9 cellular contexts compared by ENCODE assay signal in genomic region chrX:134396174-134396573, GRCh38. TPM values are rescaled to one million over a fixed set of nuclear protein-coding genes. Genes with fewer than 3 reads are reported as not detected.
DNase-seq lines count a peak whose midpoint lies in the region; ATAC-seq, FAIRE-seq and TF ChIP-seq lines count a peak whose summit lies in the region.
"Had no signal": no experiment of that assay in that cellular context is flagged by ENCODE, and none has a peak within 500 bp of the region (broad histone marks: within the 10 kb centered on the region; RNA-seq: fewer than 3 reads in every experiment).

No MANE protein-coding gene starts in this region.

- FAIRE-seq in A549 (lab: Jason Lieb, UNC): peak; percentile 96

- TF ChIP-seq CTCF in A549 (IDR thresholded peaks at IDR 0.05) (peak; percentile 75), GM12864 (IDR thresholded peaks at IDR 0.05; ENCODE audit: low read depth, low read length, missing control alignments) (peak; percentile 42), gastroesophageal sphincter (IDR thresholded peaks at IDR 0.05) (peak; percentile 38 to 68 (median 53))

- peaks cover 0 to 12% of the 10 kb centered on the region in 2 donors for H3K36me3 ChIP-seq in gastroesophageal sphincter

- no peaks in the 10 kb centered on the region for H3K4me1 Mint-ChIP-seq in stimulated activated naive B cell treated with anti-CD40 and anti-IgM and Interleukin-4, amounts not matched to agents 10 μg/mL and 1 μg/mL and 100 μg/mL, for 72 hours

- 63% methylated on average over 1 of the region's 1 CpG for WGBS in A549 (ENCODE audit: missing lambda C conversion rate)
- 27 to 50% methylated on average over 1 of the region's 1 CpG for WGBS in gastroesophageal sphincter (ENCODE audit: low coverage in 1 of 2), 2 donors

- H3K27me3 Mint-ChIP-seq in stimulated activated naive B cell treated with anti-CD40 and anti-IgM and Interleukin-4, amounts not matched to agents 10 μg/mL and 1 μg/mL and 100 μg/mL, for 72 hours: no peaks in the 10 kb centered on the region
- H3K27me3 Mint-ChIP-seq: activated naive CD8-positive, alpha-beta T cell had no signal

- H3K4me2 ChIP-seq in A549: no peak overlapping the region

- intact Hi-C loops in left colon (cut with DNase I, micrococcal nuclease): no loop called here

- H3K4me3 ChIP-seq in A549: no peak overlapping the region
- no peak overlapping the region for H3K4me3 ChIP-seq in GM12864 (ENCODE audit: low read depth, low read length)
- H3K4me3 ChIP-seq in gastroesophageal sphincter: no peak overlapping the region

- H3K27me3 ChIP-seq in gastroesophageal sphincter: no peaks in the 10 kb centered on the region

- H3K36me3 Mint-ChIP-seq in stimulated activated naive B cell treated with anti-CD40 and anti-IgM and Interleukin-4, amounts not matched to agents 10 μg/mL and 1 μg/mL and 100 μg/mL, for 72 hours: peaks cover 7 to 20% of the 10 kb centered on the region in 2 donors

- H3K27ac ChIP-seq in A549: no peak overlapping the region
- H3K27ac ChIP-seq in gastroesophageal sphincter: no peak overlapping the region

- peak; percentile 59 to 62; a peak in 4 of 5 replicates for TF ChIP-seq RAD21 in A549 (conservative IDR thresholded peaks at IDR 0.05 in 1 of 2, IDR thresholded peaks at IDR 0.05 in 1 of 2)

- H3K4me3 Mint-ChIP-seq in stimulated activated naive B cell treated with anti-CD40 and anti-IgM and Interleukin-4, amounts not matched to agents 10 μg/mL and 1 μg/mL and 100 μg/mL, for 72 hours: no peak overlapping the region
- H3K4me3 Mint-ChIP-seq: activated naive CD8-positive, alpha-beta T cell had no signal

- ATAC-seq in A549 (0 out of 6 replicates have a peak, but pooled peaks of 1 of the 2 experiments have one; percentile 43), gastroesophageal sphincter (no peak), left colon (no peak)
- no peak for ATAC-seq in stimulated activated naive B cell treated with anti-CD40 and anti-IgM and Interleukin-4, amounts not matched to agents 10 μg/mL and 1 μg/mL and 100 μg/mL, for 72 hours (replicated peaks)

- TF ChIP-seq POLR2A in A549 (IDR thresholded peaks at IDR 0.05; ENCODE audit: low read length) (no peak), gastroesophageal sphincter (IDR thresholded peaks at IDR 0.05) (no peak)

- H3K27ac Mint-ChIP-seq in stimulated activated naive B cell treated with anti-CD40 and anti-IgM and Interleukin-4, amounts not matched to agents 10 μg/mL and 1 μg/mL and 100 μg/mL, for 72 hours: no peak overlapping the region
- H3K27ac Mint-ChIP-seq: activated naive CD8-positive, alpha-beta T cell had no signal

- TF ChIP-seq EP300 in A549 (IDR thresholded peaks at IDR 0.05): no peak
- TF ChIP-seq EP300 in gastroesophageal sphincter (IDR thresholded peaks at IDR 0.05): no peak

- no peaks in the 10 kb centered on the region for H3K9me3 Mint-ChIP-seq in stimulated activated naive B cell treated with anti-CD40 and anti-IgM and Interleukin-4, amounts not matched to agents 10 μg/mL and 1 μg/mL and 100 μg/mL, for 72 hours

- H3K9me3 ChIP-seq in A549: no peaks in the 10 kb centered on the region
- no peaks in the 10 kb centered on the region for H3K9me3 ChIP-seq in gastroesophageal sphincter

- H3K4me1 ChIP-seq in A549 (no peaks in the 10 kb centered on the region), gastroesophageal sphincter (no peaks in the 10 kb centered on the region)

- POLR2A ChIA-PET in A549 (lab: Yijun Ruan, JAX): no interaction called here

- CTCF ChIA-PET in A549 (lab: Yijun Ruan, JAX): interaction anchor here (0.6 to 2.5 kb wide), 7 partner anchors 8 to 357 kb away, joined by 3 to 13 read pairs (median 5); no protein-coding TSS in a partner anchor

- DNase-seq in A549 (ENCODE audit: low read depth in 1 of 2, low spot score in 1 of 2) (peak; percentile 9 to 14), GM12864 (ENCODE audit: low read depth) (no peak), RPMI7951 (ENCODE audit: low read depth) (peak; percentile 2), GF-D8 (lab: John Stamatoyannopoulos, UW) (no peak), left colon (no peak), RPMI8226 (no peak)
- DNase-seq in stimulated activated naive B cell treated with anti-CD40 and anti-IgM and Interleukin-4, amounts not matched to agents 10 μg/mL and 1 μg/mL and 100 μg/mL, for 72 hours: no peak

TF ChIP-seq in A549, 52 proteins besides CTCF, POLR2A, EP300 and RAD21:
- TF ChIP-seq SMC3 (IDR thresholded peaks at IDR 0.05) (peak; percentile 32; the same call in 1 of the 3 replicates), HOXB5 (CRISPR knock-in tag; IDR thresholded peaks at IDR 0.05) (no peak), HES2 (IDR thresholded peaks at IDR 0.05) (no peak)

RNA-seq across cellular contexts. Expression of gene PHF6, which starts 23.1 kb away (rescaled TPM):
- polyA plus RNA-seq in A549 (2011; rRNA removed) (28.7 and 29.3 TPM in 2 replicates), A549 (2017; fragmentation: RNase III; extraction: RNeasy Plus Mini Kit Qiagen cat#74134 plus additional on column Dnase treatment) (25.1 to 25.6 TPM (median 25.2 TPM) in 3 replicates)
- polyA plus RNA-seq in A549 (2012; cell fraction: cytosol; rRNA removed): 3.9 and 4.5 TPM in 2 replicates
- polyA plus RNA-seq in A549 (2012; cell fraction: nucleus; rRNA removed): 2.2 and 3.8 TPM in 2 replicates
- 9.8 and 10.8 TPM in 2 replicates for polyA minus RNA-seq in A549 (2011; rRNA and poly(A)+ RNA removed)
- total RNA-seq in RPMI7951 (2014; rRNA removed; shearing (Covaris generic)): 21.2 and 21.9 TPM in 2 replicates
- total RNA-seq in gastroesophageal sphincter (10 to 100 TPM in 3 of 4 donors, 1 to 10 TPM in 1; 8.9 to 15.3 (median 12.5) TPM), left colon (10 to 100 TPM; 15.7 to 16.8 TPM)

Comparison
In these comparisons a context has a peak if more than half of its experiments do, and no peak if none do; other contexts are left out.
1. DNase-seq: peak in A549 (2 of 2) and RPMI7951 (single experiment); none in GM12864 (single experiment), GF-D8 (single experiment), left colon (0 of 2), RPMI8226 (single experiment) and stimulated activated naive B cell treated with anti-CD40 and anti-IgM and Interleukin-4, amounts not matched to agents 10 μg/mL and 1 μg/mL and 100 μg/mL, for 72 hours (single experiment).
2. Peak in every context shown above with its lines, with median percentiles within 50 percentile points of each other: CTCF ChIP-seq.